Comparison of ENCODE assay signal across 21 cellular contexts in the genomic region with DNA sequence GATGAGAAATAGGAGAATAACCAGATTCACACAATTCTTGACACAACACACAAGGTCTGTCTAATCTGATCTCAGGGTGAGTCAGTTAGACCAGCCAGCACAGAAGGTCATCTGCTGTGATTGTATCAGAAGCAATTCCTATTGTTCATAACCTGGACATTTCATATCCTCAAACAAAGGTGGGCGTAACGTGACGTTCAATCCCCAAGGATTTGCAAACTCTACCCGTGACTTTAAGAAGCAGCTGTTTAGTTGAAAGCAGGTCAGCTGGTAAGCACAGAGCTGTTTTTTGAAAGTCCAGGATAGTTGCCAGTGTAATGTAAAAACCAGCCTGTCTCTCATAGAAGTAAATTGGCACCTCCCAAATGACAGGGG.
DNase-seq lines count a peak whose midpoint lies in the region; ATAC-seq and TF ChIP-seq lines count a peak whose summit lies in the region.
"Had no signal": no experiment of that assay in that cellular context is flagged by ENCODE, and none has a peak within 500 bp of the region (broad histone marks: within the 10 kb centered on the region; RNA-seq: fewer than 3 reads in every experiment).

No MANE protein-coding gene starts in this region.

- no peaks in the 10 kb centered on the region for H3K27me3 ChIP-seq in lower lobe of right lung (ENCODE audit: low read depth)
- H3K27me3 ChIP-seq: esophagus muscularis mucosa had no signal

- H3K9me3 Mint-ChIP-seq in CD14-positive monocyte = peaks cover 0 to 5% (median 2%) of the 10 kb centered on the region in 7 donors
- H3K9me3 Mint-ChIP-seq: activated CD4-positive, alpha-beta T cell treated with anti-CD3 and anti-CD28 coated beads, Interleukin-2, amount 10 ng/mL, durations not matched to agents 7 days and 5 days; activated naive CD8-positive, alpha-beta T cell treated with anti-CD3 and anti-CD28 coated beads, Interleukin-2, amount 50 U/mL, for 24 hours; dendritic cell treated with granulocyte-macrophage colony-stimulating factor and Interleukin-4, amounts not matched to agents 40 ng/mL and 50 ng/mL, for 4 days; H9 had no signal

- H3K4me3 Mint-ChIP-seq in CD14-positive monocyte = no peak overlapping the region
- H3K4me3 Mint-ChIP-seq: activated CD4-positive, alpha-beta T cell treated with anti-CD3 and anti-CD28 coated beads, Interleukin-2, amount 10 ng/mL, durations not matched to agents 7 days and 5 days; activated naive CD8-positive, alpha-beta T cell treated with anti-CD3 and anti-CD28 coated beads, Interleukin-2, amount 50 U/mL, for 24 hours; dendritic cell treated with granulocyte-macrophage colony-stimulating factor and Interleukin-4, amounts not matched to agents 40 ng/mL and 50 ng/mL, for 4 days; H9 had no signal

- H3K27ac ChIP-seq in caudate nucleus (ENCODE audit: low read depth, low read length) (peak overlapping the region; percentile 3), lower lobe of right lung (no peak overlapping the region)
- H3K27ac ChIP-seq: esophagus muscularis mucosa had no signal

- ATAC-seq in GM18517 (IDR thresholded peaks at IDR 0.05; ENCODE audit: unreplicated experiment) = no peak
- no peak for ATAC-seq in lower lobe of right lung
- ATAC-seq: activated naive CD8-positive, alpha-beta T cell treated with anti-CD3 and anti-CD28 coated beads, Interleukin-2, amount 50 U/mL, for 24 hours had no signal

- no peak overlapping the region for H3K27ac Mint-ChIP-seq in CD14-positive monocyte
- H3K27ac Mint-ChIP-seq: activated CD4-positive, alpha-beta T cell treated with anti-CD3 and anti-CD28 coated beads, Interleukin-2, amount 10 ng/mL, durations not matched to agents 7 days and 5 days; activated naive CD8-positive, alpha-beta T cell treated with anti-CD3 and anti-CD28 coated beads, Interleukin-2, amount 50 U/mL, for 24 hours; dendritic cell treated with granulocyte-macrophage colony-stimulating factor and Interleukin-4, amounts not matched to agents 40 ng/mL and 50 ng/mL, for 4 days had no signal

- no peaks in the 10 kb centered on the region for H3K27me3 Mint-ChIP-seq in CD14-positive monocyte (ENCODE audit: low read depth in 3 of 3)
- H3K27me3 Mint-ChIP-seq: activated CD4-positive, alpha-beta T cell treated with anti-CD3 and anti-CD28 coated beads, Interleukin-2, amount 10 ng/mL, durations not matched to agents 7 days and 5 days; activated naive CD8-positive, alpha-beta T cell treated with anti-CD3 and anti-CD28 coated beads, Interleukin-2, amount 50 U/mL, for 24 hours; dendritic cell treated with granulocyte-macrophage colony-stimulating factor and Interleukin-4, amounts not matched to agents 40 ng/mL and 50 ng/mL, for 4 days had no signal

- no peaks in the 10 kb centered on the region for H3K4me1 ChIP-seq in lower lobe of right lung
- H3K4me1 ChIP-seq: esophagus muscularis mucosa had no signal

- TF ChIP-seq CTCF in AG10803 (conservative IDR thresholded peaks at IDR 0.05; ENCODE audit: low read length) = no peak
- no peak for TF ChIP-seq CTCF in CD14-positive monocyte (IDR thresholded peaks at IDR 0.05)
- TF ChIP-seq CTCF in lower lobe of right lung (IDR thresholded peaks at IDR 0.05) = no peak

- no peaks in the 10 kb centered on the region for H3K36me3 ChIP-seq in lower lobe of right lung
- H3K36me3 ChIP-seq: esophagus muscularis mucosa had no signal

- H3K4me3 ChIP-seq in AG10803 (ENCODE audit: low read length) (no peak overlapping the region), lower lobe of right lung (no peak overlapping the region)
- H3K4me3 ChIP-seq: esophagus muscularis mucosa, lung had no signal

- no peaks in the 10 kb centered on the region for H3K4me1 Mint-ChIP-seq in CD14-positive monocyte
- H3K4me1 Mint-ChIP-seq: activated CD4-positive, alpha-beta T cell treated with anti-CD3 and anti-CD28 coated beads, Interleukin-2, amount 10 ng/mL, durations not matched to agents 7 days and 5 days; activated naive CD8-positive, alpha-beta T cell treated with anti-CD3 and anti-CD28 coated beads, Interleukin-2, amount 50 U/mL, for 24 hours had no signal

- no peaks in the 10 kb centered on the region for H3K9me3 ChIP-seq in lower lobe of right lung
- H3K9me3 ChIP-seq: esophagus muscularis mucosa had no signal

- intact Hi-C loops in CD14-positive monocyte (cut with micrococcal nuclease) = no loop called here
- intact Hi-C loops in lower lobe of right lung (cut with DNase I) = no loop called here

- no peaks in the 10 kb centered on the region for H3K36me3 Mint-ChIP-seq in CD14-positive monocyte

- DNase-seq in AG10803 (ENCODE audit: low read depth) (peak; percentile 60), NCI-H2227 (lab: John Stamatoyannopoulos, UW; ENCODE audit: unreplicated experiment) (peak; percentile 49), caudate nucleus (lab: John Stamatoyannopoulos, UW) (no peak), myocyte (ENCODE audit: low read depth) (peak; percentile 83), CD14-positive monocyte (ENCODE audit: low spot score) (no peak), lower lobe of right lung (no peak)
- DNase-seq in activated CD4-positive, alpha-beta T cell treated with anti-CD3 and anti-CD28 coated beads, Interleukin-2, amount 50 U/mL, for 48 hours = no peak
- DNase-seq: activated CD4-positive, alpha-beta T cell treated with anti-CD3 and anti-CD28 coated beads, Interleukin-2, amount 10 ng/mL, durations not matched to agents 7 days and 5 days; activated naive CD8-positive, alpha-beta T cell treated with anti-CD3 and anti-CD28 coated beads, Interleukin-2, amount 50 U/mL, for 24 hours; activated T-cell treated with anti-CD3 and anti-CD28 coated beads, Interleukin-2, amount 50 U/mL, for 48 hours; H9; Kasumi-1; NCI-H1436 treated with DMSO at 0.1 percent for 48 hours; NCI-H82; nucleus accumbens; stimulated activated CD4-positive, alpha-beta T cell treated with anti-CD3 and anti-CD28 coated beads, Interleukin-12 subunit alpha, Interleukin-12 subunit beta, amount 100 ng/mL, for 4 hours; T-helper 2 cell had no signal

Comparison
In these comparisons a context has a peak if more than half of its experiments do, and no peak if none do; other contexts are left out.
1. DNase-seq: peak in AG10803 (single experiment), NCI-H2227 (single experiment) and myocyte (single experiment); none in caudate nucleus (0 of 61), CD14-positive monocyte (single experiment), activated CD4-positive, alpha-beta T cell treated with anti-CD3 and anti-CD28 coated beads, Interleukin-2, amount 50 U/mL, for 48 hours (0 of 2) and lower lobe of right lung (single experiment).